19 cellular contexts compared by ENCODE assay signal in the genomic region with DNA sequence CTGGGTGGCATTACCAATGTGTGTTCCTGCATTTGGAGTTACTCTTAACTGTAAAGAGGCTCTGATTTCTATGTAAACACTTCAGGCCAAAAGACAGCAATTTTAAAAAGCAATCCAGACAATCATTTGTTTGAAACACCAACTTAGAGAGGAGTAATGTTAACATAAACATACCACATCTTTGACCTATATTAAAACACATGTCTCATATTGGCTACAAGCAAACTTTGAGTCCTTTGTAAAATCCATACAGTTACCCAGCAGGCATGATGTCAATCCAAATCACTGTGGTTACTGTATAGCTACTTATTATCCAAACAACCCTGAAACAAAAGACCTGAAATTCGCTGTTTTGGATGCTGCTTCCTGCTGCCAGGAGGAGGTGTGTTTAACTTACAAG. TPM values are rescaled to one million over a fixed set of nuclear protein-coding genes. Genes with fewer than 3 reads are reported as not detected.
A peak's percentile ranks its signal among the peaks of the same experiment; 100 is the strongest.
DNase-seq lines count a peak whose midpoint lies in the region; ATAC-seq and TF ChIP-seq lines count a peak whose summit lies in the region.
"Had no signal": no experiment of that assay in that cellular context is flagged by ENCODE, and none has a peak within 500 bp of the region (broad histone marks: within the 10 kb centered on the region; RNA-seq: fewer than 3 reads in every experiment).

No MANE protein-coding gene starts in this region.

- no peaks in the 10 kb centered on the region for H3K36me3 ChIP-seq in PC-3 (ENCODE audit: low read depth, low read length)
- no peaks in the 10 kb centered on the region for H3K36me3 ChIP-seq in kidney epithelial cell (ENCODE audit: control insufficient read depth, insufficient read depth, low read length)
- H3K36me3 ChIP-seq in MM.1S (replicated peaks; ENCODE audit: insufficient read depth, low read length) = no peaks in the 10 kb centered on the region
- H3K36me3 ChIP-seq: BLaER1, heart left ventricle, tibial nerve, WERI-Rb-1 had no signal

- CTCF ChIA-PET in PC-3 (lab: Charles Lee) = interaction anchor here (0.6 kb wide), 1 partner anchor 29 kb away, joined by 3 read pairs; no protein-coding TSS in a partner anchor

- H3K9me3 ChIP-seq in PC-3 (ENCODE audit: low read length) (no peaks in the 10 kb centered on the region), MM.1S (replicated peaks; ENCODE audit: insufficient read depth, low read length) (no peaks in the 10 kb centered on the region)
- H3K9me3 ChIP-seq: heart left ventricle had no signal

- peak; percentile 65 for ATAC-seq in PC-3
- no peak for ATAC-seq in GM18502 (IDR thresholded peaks at IDR 0.05; ENCODE audit: poor library complexity, unreplicated experiment)
- ATAC-seq: heart left ventricle, T-cell had no signal

- H3K4me3 ChIP-seq in PC-3 (ENCODE audit: low read length) (peak overlapping the region; percentile 47), kidney epithelial cell (ENCODE audit: low read depth, low read length) (no peak overlapping the region), MM.1S (ENCODE audit: low read length) (no peak overlapping the region)
- H3K4me3 ChIP-seq: BLaER1, heart left ventricle, tibial nerve had no signal

- H2AFZ ChIP-seq in PC-3 (ENCODE audit: low read length) = peak overlapping the region; percentile 13; the same call in 1 of the 2 replicates
- no peak overlapping the region for H2AFZ ChIP-seq in MM.1S (ENCODE audit: low read length)

- TF ChIP-seq CTCF in PC-3 (conservative IDR thresholded peaks at IDR 0.05; ENCODE audit: low read depth, low read length) (no peak), kidney epithelial cell (IDR thresholded peaks at IDR 0.05; ENCODE audit: insufficient read depth, low read length, poor library complexity, severe bottlenecking) (peak; percentile 2), MM.1S (IDR thresholded peaks at IDR 0.05; ENCODE audit: low read length) (no peak)

- H3K4me1 ChIP-seq in PC-3 (ENCODE audit: insufficient read depth, low read length) (peaks cover 54% of the 10 kb centered on the region), MM.1S (ENCODE audit: low read length) (no peaks in the 10 kb centered on the region)
- H3K4me1 ChIP-seq: BLaER1, heart left ventricle, tibial nerve had no signal

- intact Hi-C loops in PC-3 (cut with micrococcal nuclease) = loop anchor here (2.0 kb wide), 1 partner anchor 59 kb away; no protein-coding TSS in a partner anchor

- no peaks in the 10 kb centered on the region for H3K9me2 ChIP-seq in PC-3 (replicated peaks; ENCODE audit: low read length)
- no peaks in the 10 kb centered on the region for H3K9me2 ChIP-seq in MM.1S (replicated peaks; ENCODE audit: insufficient read depth, low read length)

- no peaks in the 10 kb centered on the region for H4K20me1 ChIP-seq in PC-3 (ENCODE audit: low read length)
- H4K20me1 ChIP-seq in MM.1S (ENCODE audit: insufficient read depth, low read length) = no peaks in the 10 kb centered on the region
- H4K20me1 ChIP-seq: BLaER1 had no signal

- DNase-seq in H4 (ENCODE audit: low spot score) (peak; percentile 6), NCI-H2029 (lab: John Stamatoyannopoulos, UW) (peak; percentile 28), PC-3 (peak; percentile 85), kidney epithelial cell (ENCODE audit: low read depth) (no peak), DMS 273 treated with DMSO at 0.1 percent for 48 hours (lab: John Stamatoyannopoulos, UW) (no peak), MM.1S (no peak)
- no peak for DNase-seq in stimulated activated naive CD4-positive, alpha-beta T cell treated with Interleukin-2 at 50 U/mL for 16 hours (lab: John Stamatoyannopoulos, UW)
- DNase-seq: DND-41; heart left ventricle; Karpas-422; NCI-H524; occipital lobe; stimulated activated CD4-positive, alpha-beta T cell treated with anti-CD3 and anti-CD28 coated beads, Interleukin-2, amount 100 ng/mL, for 48 hours; T-cell; WERI-Rb-1 had no signal

- peaks cover 11% of the 10 kb centered on the region for H3F3A ChIP-seq in PC-3 (ENCODE audit: low read length, unreplicated experiment)
- no peaks in the 10 kb centered on the region for H3F3A ChIP-seq in MM.1S (ENCODE audit: insufficient read depth, low read length)

- H3K79me2 ChIP-seq in PC-3 (ENCODE audit: low read length) = no peaks in the 10 kb centered on the region
- H3K79me2 ChIP-seq in MM.1S (ENCODE audit: low read length) = no peaks in the 10 kb centered on the region

- H3K27me3 ChIP-seq in PC-3 (ENCODE audit: low read length) (no peaks in the 10 kb centered on the region), kidney epithelial cell (ENCODE audit: control insufficient read depth, insufficient read depth, low read length) (no peaks in the 10 kb centered on the region), MM.1S (replicated peaks; ENCODE audit: insufficient read depth, low read length) (no peaks in the 10 kb centered on the region)
- H3K27me3 ChIP-seq: BLaER1, tibial nerve had no signal

- POLR2A ChIA-PET in PC-3 (lab: Charles Lee; ENCODE audit: unreplicated experiment) = interaction anchor here (0.8 kb wide), 1 partner anchor 1316 kb away, joined by 4 read pairs; no protein-coding TSS in a partner anchor

- H3K9ac ChIP-seq in PC-3 (ENCODE audit: low read length) = peak overlapping the region; percentile 46; the same call in 1 of the 2 replicates
- H3K9ac ChIP-seq in MM.1S (ENCODE audit: low read length) = no peak overlapping the region
- H3K9ac ChIP-seq: BLaER1 had no signal

- H3K4me2 ChIP-seq in PC-3 (ENCODE audit: low read length) (peak overlapping the region; percentile 80), MM.1S (ENCODE audit: low read depth, low read length) (no peak overlapping the region)
- H3K4me2 ChIP-seq: BLaER1 had no signal

- no TSS peak for BruUV-seq in PC-3 (replicated peaks; lab: Mats Ljungman, UMichigan)

- H3K27ac ChIP-seq in PC-3 (ENCODE audit: low read length) (peak overlapping the region; percentile 87), MM.1S (ENCODE audit: low read length) (no peak overlapping the region)
- H3K27ac ChIP-seq: BLaER1, heart left ventricle, HL-60, WERI-Rb-1 had no signal

RNA-seq across cellular contexts. Expression of a gene that starts 7.5 kb away (rescaled TPM):
- total RNA-seq in H4 (2014; rRNA removed; shearing (Covaris generic)) = 16.2 and 18.5 TPM in 2 replicates
- total RNA-seq in PC-3 (2014; rRNA removed) (27.8 and 32.8 TPM in 2 replicates), kidney epithelial cell (8.7 and 9.1 TPM in 2 replicates)

Comparison
In these comparisons a context has a peak if more than half of its experiments do, and no peak if none do; other contexts are left out.
1. DNase-seq: peak in H4 (single experiment), NCI-H2029 (single experiment) and PC-3 (single experiment); none in kidney epithelial cell (single experiment), DMS 273 treated with DMSO at 0.1 percent for 48 hours (single experiment), stimulated activated naive CD4-positive, alpha-beta T cell treated with Interleukin-2 at 50 U/mL for 16 hours (single experiment) and MM.1S (single experiment).